Comparison of ENCODE assay signal across 36 cellular contexts in genomic region chr10:58013406-58013805, GRCh38.
"Had no signal": no experiment of that assay in that cellular context is flagged by ENCODE, and none has a peak within 500 bp of the region (broad histone marks: within the 10 kb centered on the region; RNA-seq: fewer than 3 reads in every experiment).

No MANE protein-coding gene starts in this region.

- H3K36me3 ChIP-seq: breast epithelium, Peyer's patch, SJCRH30 had no signal

- ATAC-seq: activated CD8-positive, alpha-beta T cell treated with anti-CD3 and anti-CD28 coated beads for 36 hours; activated T-cell treated with anti-CD3 and anti-CD28 coated beads, Interleukin-2, amount 50 U/mL, for 72 hours; activated T-helper 17 cell treated with anti-CD3 and anti-CD28 coated beads, Interleukin-2, amount 50 U/mL, for 72 hours; body of pancreas; PC-3 had no signal

- H3K9me3 ChIP-seq: body of pancreas, breast epithelium, Peyer's patch, SJCRH30 had no signal

- H3K27ac ChIP-seq: body of pancreas, breast epithelium, Peyer's patch, RWPE1, SJCRH30, SK-N-MC had no signal

- H3K27me3 ChIP-seq: body of pancreas, breast epithelium, Peyer's patch, SJCRH30 had no signal

- H3K4me1 ChIP-seq: body of pancreas, breast epithelium, Peyer's patch had no signal

- H3K4me3 ChIP-seq: body of pancreas, breast epithelium, Peyer's patch, SJCRH30, SK-N-MC had no signal

- DNase-seq: activated CD4-positive, alpha-beta T cell treated with anti-CD3 and anti-CD28 coated beads, Interleukin-2, amount 10 ng/mL, durations not matched to agents 24 days and 14 days; activated CD4-positive, alpha-beta T cell treated with anti-CD3 and anti-CD28 coated beads, Interleukin-2, amount 50 U/mL, for 4 hours; activated CD8-positive, alpha-beta T cell treated with anti-CD3 and anti-CD28 coated beads for 36 hours; activated effector memory CD4-positive, alpha-beta T cell treated with anti-CD3 and anti-CD28 coated beads, Interleukin-2, amount 50 U/mL, for 16 hours; activated naive CD4-positive, alpha-beta T cell; activated naive CD4-positive, alpha-beta T cell treated with anti-CD3 and anti-CD28 coated beads, Interleukin-2, amount 50 U/mL, for 16 hours; activated naive CD8-positive, alpha-beta T cell treated with anti-CD3 and anti-CD28 coated beads for 36 hours; activated T-cell treated with anti-CD3 and anti-CD28 coated beads, Interleukin-2, amount 50 U/mL, for 1 hour; activated T-cell treated with anti-CD3 and anti-CD28 coated beads, Interleukin-2, amount 50 U/mL, for 72 hours; amniotic stem cell; aorta; body of pancreas; caudate nucleus; Kasumi-1; KG1; MM.1S; NCI-H1092 treated with DMSO at 0.1 percent for 48 hours; NCI-H1417; NCI-H146; NCI-H187; NCI-H2029 treated with DMSO at 0.1 percent for 48 hours; NCI-H2107; NCI-H2171; NCI-H510A; NCI-H526; NCI-H748 treated with DMSO at 0.1 percent for 48 hours; NK-92 treated with Interleukin-12 subunit alpha and Interleukin-12 subunit beta, amount 100 ng/mL, for 24 hours; PC-3; Peyer's patch; SHP77; SJCRH30; T1000 had no signal
